8 cellular contexts compared by ENCODE assay signal in the genomic region with DNA sequence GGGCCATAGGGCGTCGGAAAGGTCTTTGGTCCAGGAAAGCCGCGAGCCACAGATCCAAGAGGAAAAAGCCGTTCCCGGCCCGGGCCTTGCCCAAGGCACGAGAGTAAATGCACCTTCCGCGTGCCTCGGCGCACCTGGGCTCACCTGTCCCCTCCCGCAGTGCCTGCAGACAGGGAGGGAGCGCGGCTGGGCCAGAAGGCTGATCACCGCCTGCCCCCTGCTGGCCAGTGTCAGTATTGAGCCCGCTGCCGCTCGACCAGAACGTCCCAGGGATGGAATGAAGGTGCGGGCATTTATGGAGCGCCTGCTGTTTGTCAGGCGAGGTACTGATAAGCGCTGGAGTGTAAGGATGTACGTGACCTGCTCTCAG. TPM values are rescaled to one million over a fixed set of nuclear protein-coding genes. Genes with fewer than 3 reads are reported as not detected.
DNase-seq lines count a peak whose midpoint lies in the region; ATAC-seq and TF ChIP-seq lines count a peak whose summit lies in the region.

No MANE protein-coding gene starts in this region.

- no peak for TF ChIP-seq POLR2A in breast epithelium (IDR thresholded peaks at IDR 0.05)

- H3K36me3 ChIP-seq in ES-I3 (ENCODE audit: insufficient read depth, low read length), result no peaks in the 10 kb centered on the region
- no peaks in the 10 kb centered on the region for H3K36me3 ChIP-seq in WERI-Rb-1
- no peaks in the 10 kb centered on the region for H3K36me3 ChIP-seq in breast epithelium
- no peaks in the 10 kb centered on the region for H3K36me3 ChIP-seq in iPS-20b (ENCODE audit: insufficient read depth, low read depth, low read length)
- no peaks in the 10 kb centered on the region for H3K36me3 ChIP-seq in skeletal muscle tissue (ENCODE audit: control insufficient read depth in 3 of 3, insufficient read depth in 3 of 3, low read length in 3 of 3)

- H3K4me3 ChIP-seq in WERI-Rb-1 (ENCODE audit: low read depth, low read length), result peak overlapping the region; percentile 39
- peak overlapping the region; percentile 47 to 73 (median 58) for H3K4me3 ChIP-seq in breast epithelium
- H3K4me3 ChIP-seq in iPS-20b (ENCODE audit: low read length), result peak overlapping the region; percentile 67
- peak overlapping the region; percentile 59 to 62 (median 60) for H3K4me3 ChIP-seq in skeletal muscle tissue (ENCODE audit: low read length in 3 of 3)

- peak; percentile 55 for DNase-seq in NCI-H2107 (lab: John Stamatoyannopoulos, UW)
- DNase-seq in WERI-Rb-1, result peak; percentile 82
- peak; percentile 89 to 93 for DNase-seq in breast epithelium (ENCODE audit: low spot score in 2 of 2)

- peaks cover 4% of the 10 kb centered on the region; the same call in 1 of the 2 replicates for H3K4me1 ChIP-seq in ES-I3 (ENCODE audit: insufficient read depth, low read length)
- peaks cover under 1 to 19% of the 10 kb centered on the region in 2 donors for H3K4me1 ChIP-seq in breast epithelium
- H3K4me1 ChIP-seq in iPS-20b (ENCODE audit: insufficient read depth, low read length), result no peaks in the 10 kb centered on the region
- peaks cover 10 to 23% (median 19%) of the 10 kb centered on the region in 3 donors for H3K4me1 ChIP-seq in skeletal muscle tissue (ENCODE audit: control insufficient read depth in 3 of 3, insufficient read depth in 3 of 3, low read length in 3 of 3)

- ATAC-seq in HG02763 (IDR thresholded peaks at IDR 0.05; ENCODE audit: unreplicated experiment) (peak; percentile 63), HG03442 (IDR thresholded peaks at IDR 0.05; ENCODE audit: unreplicated experiment) (no peak)

- H3K9ac ChIP-seq in ES-I3 (ENCODE audit: low read depth, low read length) (peak overlapping the region; percentile 52; the same call in 1 of the 2 replicates), iPS-20b (ENCODE audit: low read depth, low read length) (peak overlapping the region; percentile 13; the same call in 1 of the 2 replicates), skeletal muscle tissue (ENCODE audit: low read depth in 1 of 3, low read length in 3 of 3) (peak overlapping the region; percentile 43 to 57 (median 45))

- no peaks in the 10 kb centered on the region for H3K27me3 ChIP-seq in WERI-Rb-1 (ENCODE audit: insufficient read depth, low read depth, severe bottlenecking)
- H3K27me3 ChIP-seq in breast epithelium, result no peaks in the 10 kb centered on the region
- H3K27me3 ChIP-seq in iPS-20b (ENCODE audit: insufficient read depth, low read length), result peaks cover 12% of the 10 kb centered on the region
- H3K27me3 ChIP-seq in skeletal muscle tissue (ENCODE audit: control insufficient read depth in 3 of 3, insufficient read depth in 3 of 3, low read length in 3 of 3), result no peaks in the 10 kb centered on the region

- H3K27ac ChIP-seq in WERI-Rb-1, result no peak overlapping the region
- H3K27ac ChIP-seq in breast epithelium, result peak overlapping the region; percentile 88 to 94
- no peak overlapping the region for H3K27ac ChIP-seq in iPS-20b (ENCODE audit: low read length)
- H3K27ac ChIP-seq in skeletal muscle tissue (ENCODE audit: low read depth, low read length), result peak overlapping the region; percentile 60

- intact Hi-C loops in breast epithelium (cut with DNase I; ENCODE audit: low total_unique reads), result loop anchor here (5.0 to 10.0 kb wide), 2 partner anchors 75 to 168 kb away; no protein-coding TSS in a partner anchor

- TF ChIP-seq CTCF in WERI-Rb-1 (IDR thresholded peaks at IDR 0.05; ENCODE audit: low read depth, low read length), result peak; percentile 92
- peak; percentile 99 to 100 (median 99) for TF ChIP-seq CTCF in breast epithelium (IDR thresholded peaks at IDR 0.05)

- H3K9me3 ChIP-seq in ES-I3 (ENCODE audit: control insufficient read depth, insufficient read depth, low read length) (no peaks in the 10 kb centered on the region), WERI-Rb-1 (ENCODE audit: severe bottlenecking) (no peaks in the 10 kb centered on the region), breast epithelium (no peaks in the 10 kb centered on the region), iPS-20b (ENCODE audit: insufficient read depth, low read depth, low read length) (no peaks in the 10 kb centered on the region), skeletal muscle tissue (ENCODE audit: control insufficient read depth in 3 of 3, low read length in 3 of 3) (no peaks in the 10 kb centered on the region)

RNA-seq across cellular contexts. Expression of a gene that starts 0.7 kb away (rescaled TPM):
- 10 to 100 TPM; 20.8 to 43.2 (median 39.0) TPM for total RNA-seq in breast epithelium
- 0.52 TPM for total RNA-seq in skeletal muscle tissue

RNA-seq across cellular contexts. Expression of a gene that starts 22.4 kb away (rescaled TPM):
- 10 to 100 TPM; 34.4 to 35.7 (median 34.6) TPM for total RNA-seq in breast epithelium
- 4.7 TPM for total RNA-seq in skeletal muscle tissue

RNA-seq across cellular contexts. Expression of a gene that starts 26.7 kb away (rescaled TPM):
- 1 to 10 TPM in 2 of 3 donors, under 1 TPM in 1; 0.32 to 7.5 (median 1.3) TPM for total RNA-seq in breast epithelium
- total RNA-seq in skeletal muscle tissue, result 23.5 TPM

Comparison
In these comparisons a context has a peak if more than half of its experiments do, and no peak if none do; other contexts are left out.
1. H3K27ac ChIP-seq: peak in breast epithelium (2 of 2) and skeletal muscle tissue (single experiment); none in WERI-Rb-1 (single experiment) and iPS-20b (single experiment).
2. RNA of a gene that starts 0.7 kb away (total RNA-seq): 20.8 to 43.2 TPM in breast epithelium; 0.52 TPM in skeletal muscle tissue (single experiment); every median in the first group is over 10 times any median in the second.
3. Peak in every context shown above with its lines, with median percentiles within 50 percentile points of each other: H3K9ac ChIP-seq, DNase-seq and H3K4me3 ChIP-seq.